ENCODE assay signal across 8 cellular contexts in the genomic region with DNA sequence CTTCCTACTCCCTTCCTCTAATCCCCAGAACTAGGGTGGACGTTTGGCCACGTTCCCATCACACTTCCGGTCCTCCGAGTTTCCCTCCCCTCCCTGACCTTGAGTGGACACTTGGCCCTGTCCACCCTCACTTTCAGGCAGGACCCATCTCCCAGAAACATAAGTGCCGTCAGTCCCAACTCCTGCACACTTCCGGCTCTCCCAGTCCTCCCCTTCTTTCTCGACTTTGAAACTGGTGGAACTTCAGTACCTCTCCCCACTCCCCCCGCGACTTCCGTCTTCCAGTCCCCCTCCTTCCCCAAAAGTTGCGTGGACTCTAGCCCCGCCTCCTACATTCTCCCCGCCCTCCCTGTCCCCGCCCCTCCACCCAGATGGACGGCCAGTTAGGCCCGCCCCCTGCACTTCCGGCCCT.
DNase-seq lines count a peak whose midpoint lies in the region; ATAC-seq and TF ChIP-seq lines count a peak whose summit lies in the region.

No MANE protein-coding gene starts in this region.

- H3K4me3 ChIP-seq in GM12865 (ENCODE audit: low read depth, low read length), result peak overlapping the region; percentile 93
- peak overlapping the region; percentile 100 for H3K4me3 ChIP-seq in MM.1S (ENCODE audit: low read length)
- peak overlapping the region; percentile 88 for H3K4me3 ChIP-seq in iPS-18a (ENCODE audit: low read length)

- H3K79me2 ChIP-seq in MM.1S (ENCODE audit: low read length), result no peaks in the 10 kb centered on the region

- H3K9me2 ChIP-seq in MM.1S (replicated peaks; ENCODE audit: insufficient read depth, low read length), result no peaks in the 10 kb centered on the region

- no peak for ATAC-seq in GM19463 (IDR thresholded peaks at IDR 0.05; ENCODE audit: unreplicated experiment)

- no peaks in the 10 kb centered on the region for H4K20me1 ChIP-seq in MM.1S (ENCODE audit: insufficient read depth, low read length)

- H3K4me1 ChIP-seq in MM.1S (ENCODE audit: low read length) (0 out of 2 replicates have a peak, but pooled peaks cover 4% of the 10 kb centered on the region), iPS-18a (ENCODE audit: control insufficient read depth, low read depth, low read length) (no peaks in the 10 kb centered on the region)

- H3K36me3 ChIP-seq in MM.1S (replicated peaks; ENCODE audit: insufficient read depth, low read length) (no peaks in the 10 kb centered on the region), iPS-18a (ENCODE audit: control insufficient read depth, low read depth, low read length) (peaks cover 22% of the 10 kb centered on the region)

- H3K27ac ChIP-seq in MM.1S (ENCODE audit: low read length), result peak overlapping the region; percentile 97; the same call in 1 of the 2 replicates
- no peak overlapping the region for H3K27ac ChIP-seq in iPS-18a (ENCODE audit: low read length)

- H3K27me3 ChIP-seq in MM.1S (replicated peaks; ENCODE audit: insufficient read depth, low read length) (no peaks in the 10 kb centered on the region), iPS-18a (ENCODE audit: control insufficient read depth, insufficient read depth, low read length) (no peaks in the 10 kb centered on the region)

- H2AFZ ChIP-seq in MM.1S (ENCODE audit: low read length), result peak overlapping the region; percentile 93

- TF ChIP-seq CTCF in GM12865 (IDR thresholded peaks at IDR 0.05; ENCODE audit: insufficient read depth, low read depth, low read length, missing control alignments) (no peak), MM.1S (IDR thresholded peaks at IDR 0.05; ENCODE audit: low read length) (no peak)

- peak; percentile 96 for DNase-seq in GM12865 (ENCODE audit: low read depth)
- no peak for DNase-seq in MM.1S
- peak; percentile 53 for DNase-seq in activated gamma-delta T cell (lab: John Stamatoyannopoulos, UW)
- DNase-seq in stimulated activated CD4-positive, alpha-beta T cell treated with anti-CD3 and anti-CD28 coated beads, Interleukin-4, amount 100 ng/mL, for 1 hour, result peak; percentile 80
- no peak for DNase-seq in NCI-H2081 (lab: John Stamatoyannopoulos, UW)
- DNase-seq in SIG-M5 (lab: John Stamatoyannopoulos, UW), result no peak

- no peaks in the 10 kb centered on the region for H3K9me3 ChIP-seq in MM.1S (replicated peaks; ENCODE audit: insufficient read depth, low read length)
- peaks cover 32% of the 10 kb centered on the region for H3K9me3 ChIP-seq in iPS-18a (ENCODE audit: control insufficient read depth, low read depth, low read length)

- no peak overlapping the region for H3K9ac ChIP-seq in MM.1S (ENCODE audit: low read length)
- H3K9ac ChIP-seq in iPS-18a (ENCODE audit: low read length), result peak overlapping the region; percentile 72

- H3K4me2 ChIP-seq in MM.1S (ENCODE audit: low read depth, low read length), result peak overlapping the region; percentile 92

- peaks cover 3% of the 10 kb centered on the region; the same call in 1 of the 2 replicates for H3F3A ChIP-seq in MM.1S (ENCODE audit: insufficient read depth, low read length)

Comparison
In these comparisons a context has a peak if more than half of its experiments do, and no peak if none do; other contexts are left out.
1. DNase-seq: peak in GM12865 (single experiment), activated gamma-delta T cell (single experiment) and stimulated activated CD4-positive, alpha-beta T cell treated with anti-CD3 and anti-CD28 coated beads, Interleukin-4, amount 100 ng/mL, for 1 hour (single experiment); none in MM.1S (single experiment), NCI-H2081 (0 of 2) and SIG-M5 (single experiment).
2. Peak in every context shown above with its lines, with median percentiles within 50 percentile points of each other: H3K4me3 ChIP-seq.